Comparison of ENCODE assay signal across 25 cellular contexts in genomic region chr13:66033924-66034323, GRCh38.
"Had no signal": no experiment of that assay in that cellular context is flagged by ENCODE, and none has a peak within 500 bp of the region (broad histone marks: within the 10 kb centered on the region; RNA-seq: fewer than 3 reads in every experiment).

No MANE protein-coding gene starts in this region.

- H3K36me3 ChIP-seq: brain microvascular endothelial cell, cardiac muscle cell had no signal

- DNase-seq: activated B cell treated with CpG ODN at 0.5 μM for 24 hours; activated CD4-positive, alpha-beta T cell treated with anti-CD3 and anti-CD28 coated beads for 1 hour; activated CD4-positive, alpha-beta T cell treated with anti-CD3 and anti-CD28 coated beads, Interleukin-2, amount 10 ng/mL, durations not matched to agents 24 days and 14 days; activated CD4-positive, alpha-beta T cell treated with anti-CD3 and anti-CD28 coated beads, Interleukin-2, amount 50 U/mL, for 48 hours; activated CD8-positive, alpha-beta memory T cell treated with anti-CD3 and anti-CD28 coated beads, Interleukin-2, amount 10 ng/mL, durations not matched to agents 7 days and 5 days; activated effector memory CD4-positive, alpha-beta T cell treated with anti-CD3 and anti-CD28 coated beads, Interleukin-2, amount 50 U/mL, for 16 hours; activated naive CD4-positive, alpha-beta T cell treated with anti-CD3 and anti-CD28 coated beads for 36 hours; activated naive CD8-positive, alpha-beta T cell treated with anti-CD3 and anti-CD28 coated beads for 36 hours; activated T-cell treated with anti-CD3 and anti-CD28 coated beads, Interleukin-2, amount 50 U/mL, for 24 hours; brain microvascular endothelial cell; cerebellar nuclear complex; NCI-H1092 treated with DMSO at 0.1 percent for 48 hours; NCI-H1417 treated with DMSO at 0.1 percent for 48 hours; NCI-H1694; NCI-H2029; NCI-H2107; NCI-H2171 treated with DMSO at 0.1 percent for 48 hours; NCI-H226; NCI-H526; NCI-H774; PC-3; SHP77 treated with DMSO at 0.1 percent for 48 hours; T-helper 17 cell; T-helper 9 cell had no signal

- H3K27ac ChIP-seq: brain microvascular endothelial cell, cardiac muscle cell had no signal

- H3K4me3 ChIP-seq: cardiac muscle cell had no signal

- H3K27me3 ChIP-seq: brain microvascular endothelial cell, cardiac muscle cell had no signal
